ENCODE assay signal across 7 cellular contexts in genomic region chr20:51623255-51623654, GRCh38.
"Had no signal": no experiment of that assay in that cellular context is flagged by ENCODE, and none has a peak within 500 bp of the region (broad histone marks: within the 10 kb centered on the region; RNA-seq: fewer than 3 reads in every experiment).

No MANE protein-coding gene starts in this region.

- H3K4me1 ChIP-seq: HAP-1 had no signal

- H3K4me3 Mint-ChIP-seq: HFFc6 had no signal

- H3K9me3 ChIP-seq: HAP-1 had no signal

- H2AFZ ChIP-seq: GM23248 had no signal

- H3K27ac ChIP-seq: GM23248, HL-60 had no signal

- DNase-seq: GM23248, GOT3, H7, IMR-90 had no signal

- H3K4me3 ChIP-seq: GM23248, HAP-1 had no signal

- H3K9me3 Mint-ChIP-seq: HFFc6 had no signal

- H3K9ac ChIP-seq: GM23248 had no signal
